Comparison of ENCODE assay signal across 2 cellular contexts in the genomic region with DNA sequence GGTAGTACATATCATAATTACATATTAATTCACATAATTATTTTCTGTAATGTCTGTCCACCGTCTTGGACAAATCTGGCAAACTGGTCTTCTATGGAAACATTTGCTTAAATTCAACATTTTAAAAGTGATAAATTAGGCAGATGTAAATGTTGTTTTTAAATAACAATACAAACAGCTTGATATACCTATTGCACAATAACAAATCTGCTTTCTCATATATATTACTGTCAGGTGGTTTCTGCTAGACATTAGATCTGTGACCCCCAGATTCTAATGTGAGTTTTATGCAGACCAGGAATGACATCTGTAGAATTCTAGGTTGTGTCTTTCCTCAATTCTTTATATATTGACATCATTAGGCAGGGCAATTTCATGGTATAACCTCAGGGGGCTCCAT.
TF ChIP-seq lines count a peak whose summit lies in the region.

No MANE protein-coding gene starts in this region.

TF ChIP-seq in HepG2, 621 proteins besides CTCF, POLR2A, EP300 and RAD21:
- TF ChIP-seq ZNF263 (CRISPR knock-in tag; IDR thresholded peaks at IDR 0.05) = no peak
- TF ChIP-seq, protein P1, sequence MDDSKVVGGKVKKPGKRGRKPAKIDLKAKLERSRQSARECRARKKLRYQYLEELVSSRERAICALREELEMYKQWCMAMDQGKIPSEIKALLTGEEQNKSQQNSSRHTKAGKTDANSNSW (CRISPR knock-in tag; IDR thresholded peaks at IDR 0.05; ENCODE audit: borderline replicate concordance) = no peak
- TF ChIP-seq CEBPB (IDR thresholded peaks at IDR 0.05; ENCODE audit: borderline replicate concordance, low read depth, low read length) = peak; percentile 63

TF ChIP-seq in K562, 482 proteins besides CTCF, POLR2A, EP300 and RAD21:
- TF ChIP-seq, protein P2, sequence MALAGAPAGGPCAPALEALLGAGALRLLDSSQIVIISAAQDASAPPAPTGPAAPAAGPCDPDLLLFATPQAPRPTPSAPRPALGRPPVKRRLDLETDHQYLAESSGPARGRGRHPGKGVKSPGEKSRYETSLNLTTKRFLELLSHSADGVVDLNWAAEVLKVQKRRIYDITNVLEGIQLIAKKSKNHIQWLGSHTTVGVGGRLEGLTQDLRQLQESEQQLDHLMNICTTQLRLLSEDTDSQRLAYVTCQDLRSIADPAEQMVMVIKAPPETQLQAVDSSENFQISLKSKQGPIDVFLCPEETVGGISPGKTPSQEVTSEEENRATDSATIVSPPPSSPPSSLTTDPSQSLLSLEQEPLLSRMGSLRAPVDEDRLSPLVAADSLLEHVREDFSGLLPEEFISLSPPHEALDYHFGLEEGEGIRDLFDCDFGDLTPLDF (CRISPR knock-in tag; IDR thresholded peaks at IDR 0.05) = no peak
- TF ChIP-seq CEBPG (CRISPR knock-in tag; IDR thresholded peaks at IDR 0.05) = no peak
- TF ChIP-seq CEBPG (tag; conservative IDR thresholded peaks at IDR 0.05 in 1 of 2, IDR thresholded peaks at IDR 0.05 in 1 of 2) = peak in 1 of 2 experiments; percentile 70; a peak in 2 of 4 replicates
- no peak for TF ChIP-seq GABPB1 (CRISPR knock-in tag; IDR thresholded peaks at IDR 0.05)
- TF ChIP-seq CEBPB (tag; IDR thresholded peaks at IDR 0.05) = peak; percentile 45
- TF ChIP-seq ZNF57 (CRISPR knock-in tag; IDR thresholded peaks at IDR 0.05) = no peak
